Comparison of ENCODE assay signal across 9 cellular contexts in the genomic region with DNA sequence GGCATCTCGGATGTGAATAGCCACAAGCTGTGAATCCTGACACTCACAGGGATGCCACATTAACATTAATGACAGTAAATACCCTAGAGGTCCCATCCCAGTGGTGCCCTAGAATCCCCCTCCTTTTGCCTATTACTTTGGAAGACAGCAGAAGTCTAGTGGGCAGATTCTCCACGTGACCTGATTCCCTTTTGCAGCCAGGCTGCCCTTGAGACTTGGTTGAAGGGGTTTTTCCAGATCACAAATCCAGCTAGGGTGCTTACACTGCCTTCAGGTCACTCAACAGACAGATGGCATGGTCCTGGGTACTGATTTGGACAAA. TPM values are rescaled to one million over a fixed set of nuclear protein-coding genes. Genes with fewer than 3 reads are reported as not detected.
A peak's percentile ranks its signal among the peaks of the same experiment; 100 is the strongest.
DNase-seq lines count a peak whose midpoint lies in the region; ATAC-seq lines count a peak whose summit lies in the region.
"Had no signal": no experiment of that assay in that cellular context is flagged by ENCODE, and none has a peak within 500 bp of the region (broad histone marks: within the 10 kb centered on the region; RNA-seq: fewer than 3 reads in every experiment).

No MANE protein-coding gene starts in this region.

- H3K4me3 Mint-ChIP-seq in stimulated activated naive CD8-positive, alpha-beta T cell treated with anti-CD3 and anti-CD28 coated beads, Interleukin-15, Interleukin-2, amounts not matched to agents 100 ng/mL and 50 ng/mL, for 24 hours: peak overlapping the region; percentile 91
- H3K4me3 Mint-ChIP-seq in central memory CD8-positive, alpha-beta T cell: peak overlapping the region; percentile 68
- H3K4me3 Mint-ChIP-seq in naive thymus-derived CD8-positive, alpha-beta T cell: peak overlapping the region; percentile 61 to 99 (median 76)

- DNase-seq in stimulated activated naive CD8-positive, alpha-beta T cell treated with anti-CD3 and anti-CD28 coated beads, Interleukin-15, Interleukin-2, amounts not matched to agents 100 U/mL and 50 U/mL, for 24 hours: no peak
- no peak for DNase-seq in central memory CD8-positive, alpha-beta T cell (ENCODE audit: low spot score in 2 of 2)
- DNase-seq in naive thymus-derived CD8-positive, alpha-beta T cell: no peak
- DNase-seq in GM19238 (ENCODE audit: insufficient read length, low spot score): no peak
- DNase-seq in stimulated activated CD4-positive, alpha-beta T cell treated with anti-CD3 and anti-CD28 coated beads, Interleukin-4, amount 100 ng/mL, for 4 hours: no peak
- no peak for DNase-seq in NK-92 treated with Interleukin-12 subunit alpha and Interleukin-12 subunit beta, amount 100 ng/mL, for 24 hours (lab: John Stamatoyannopoulos, UW)
- DNase-seq: SHP77 treated with DMSO at 0.1 percent for 48 hours had no signal

- H3K27ac Mint-ChIP-seq in stimulated activated naive CD8-positive, alpha-beta T cell treated with anti-CD3 and anti-CD28 coated beads, Interleukin-15, Interleukin-2, amounts not matched to agents 100 ng/mL and 50 ng/mL, for 24 hours: peak overlapping the region; percentile 100
- H3K27ac Mint-ChIP-seq in central memory CD8-positive, alpha-beta T cell (ENCODE audit: low read depth): peak overlapping the region; percentile 94
- H3K27ac Mint-ChIP-seq in naive thymus-derived CD8-positive, alpha-beta T cell: peak overlapping the region; percentile 94 to 99 (median 96)

- H3K9me3 Mint-ChIP-seq in stimulated activated naive CD8-positive, alpha-beta T cell treated with anti-CD3 and anti-CD28 coated beads, Interleukin-15, Interleukin-2, amounts not matched to agents 100 ng/mL and 50 ng/mL, for 24 hours: no peaks in the 10 kb centered on the region
- H3K9me3 Mint-ChIP-seq in central memory CD8-positive, alpha-beta T cell: no peaks in the 10 kb centered on the region
- H3K9me3 Mint-ChIP-seq in naive thymus-derived CD8-positive, alpha-beta T cell: no peaks in the 10 kb centered on the region

- POLR2A ChIA-PET in naive thymus-derived CD8-positive, alpha-beta T cell (lab: Charles Lee): interaction anchor here (0.9 to 22.6 kb wide), 8 partner anchors 9 to 103 kb away, joined by 3 to 514 read pairs (median 16); partner anchors contain the start of gene HDAC7

- H3K27me3 Mint-ChIP-seq in stimulated activated naive CD8-positive, alpha-beta T cell treated with anti-CD3 and anti-CD28 coated beads, Interleukin-15, Interleukin-2, amounts not matched to agents 100 ng/mL and 50 ng/mL, for 24 hours: no peaks in the 10 kb centered on the region
- no peaks in the 10 kb centered on the region for H3K27me3 Mint-ChIP-seq in central memory CD8-positive, alpha-beta T cell
- H3K27me3 Mint-ChIP-seq in naive thymus-derived CD8-positive, alpha-beta T cell: no peaks in the 10 kb centered on the region

- peaks cover 49% of the 10 kb centered on the region for H3K36me3 Mint-ChIP-seq in stimulated activated naive CD8-positive, alpha-beta T cell treated with anti-CD3 and anti-CD28 coated beads, Interleukin-15, Interleukin-2, amounts not matched to agents 100 ng/mL and 50 ng/mL, for 24 hours (ENCODE audit: low read depth)
- peaks cover 10% of the 10 kb centered on the region for H3K36me3 Mint-ChIP-seq in central memory CD8-positive, alpha-beta T cell (ENCODE audit: insufficient read depth)
- peaks cover 0 to 2% (median 0%) of the 10 kb centered on the region in 3 donors for H3K36me3 Mint-ChIP-seq in naive thymus-derived CD8-positive, alpha-beta T cell

- no peak for ATAC-seq in stimulated activated naive CD8-positive, alpha-beta T cell treated with anti-CD3 and anti-CD28 coated beads, Interleukin-15, Interleukin-2, amounts not matched to agents 100 U/mL and 50 U/mL, for 24 hours
- no peak for ATAC-seq in central memory CD8-positive, alpha-beta T cell (replicated peaks; ENCODE audit: extremely low read depth, poor library complexity, severe bottlenecking)
- no peak for ATAC-seq in naive thymus-derived CD8-positive, alpha-beta T cell
- ATAC-seq in GM21576 (IDR thresholded peaks at IDR 0.05; ENCODE audit: unreplicated experiment): no peak

- H3K4me1 Mint-ChIP-seq in stimulated activated naive CD8-positive, alpha-beta T cell treated with anti-CD3 and anti-CD28 coated beads, Interleukin-15, Interleukin-2, amounts not matched to agents 100 ng/mL and 50 ng/mL, for 24 hours (ENCODE audit: low read depth): peaks cover 98% of the 10 kb centered on the region
- peaks cover 85% of the 10 kb centered on the region for H3K4me1 Mint-ChIP-seq in central memory CD8-positive, alpha-beta T cell
- peaks cover 54 to 99% (median 95%) of the 10 kb centered on the region in 4 donors for H3K4me1 Mint-ChIP-seq in naive thymus-derived CD8-positive, alpha-beta T cell

RNA-seq across cellular contexts. Expression of gene HDAC7, which starts 8.7 kb away (rescaled TPM):
- total RNA-seq in naive thymus-derived CD8-positive, alpha-beta T cell: 100 to 1,000 TPM; 160 to 165 TPM
- 10 to 100 TPM; 10.2 to 30.5 (median 14.3) TPM for polyA plus RNA-seq in naive thymus-derived CD8-positive, alpha-beta T cell

RNA-seq across cellular contexts. Expression of gene SLC48A1, which starts 38.0 kb away (rescaled TPM):
- 10 to 100 TPM; 11.5 to 12.8 TPM for total RNA-seq in naive thymus-derived CD8-positive, alpha-beta T cell
- 10 to 100 TPM in 1 of 3 donors, 1 to 10 TPM in 2; 9.4 to 11.6 (median 9.7) TPM for polyA plus RNA-seq in naive thymus-derived CD8-positive, alpha-beta T cell

RNA-seq across cellular contexts. Expression of gene RAPGEF3, which starts 52.4 kb away (rescaled TPM):
- under 1 TPM; 0.63 to 0.65 TPM for total RNA-seq in naive thymus-derived CD8-positive, alpha-beta T cell
- under 1 TPM; 0.08 to 0.27 (median 0.12) TPM for polyA plus RNA-seq in naive thymus-derived CD8-positive, alpha-beta T cell
